8 cellular contexts compared by ENCODE assay signal in the genomic region with DNA sequence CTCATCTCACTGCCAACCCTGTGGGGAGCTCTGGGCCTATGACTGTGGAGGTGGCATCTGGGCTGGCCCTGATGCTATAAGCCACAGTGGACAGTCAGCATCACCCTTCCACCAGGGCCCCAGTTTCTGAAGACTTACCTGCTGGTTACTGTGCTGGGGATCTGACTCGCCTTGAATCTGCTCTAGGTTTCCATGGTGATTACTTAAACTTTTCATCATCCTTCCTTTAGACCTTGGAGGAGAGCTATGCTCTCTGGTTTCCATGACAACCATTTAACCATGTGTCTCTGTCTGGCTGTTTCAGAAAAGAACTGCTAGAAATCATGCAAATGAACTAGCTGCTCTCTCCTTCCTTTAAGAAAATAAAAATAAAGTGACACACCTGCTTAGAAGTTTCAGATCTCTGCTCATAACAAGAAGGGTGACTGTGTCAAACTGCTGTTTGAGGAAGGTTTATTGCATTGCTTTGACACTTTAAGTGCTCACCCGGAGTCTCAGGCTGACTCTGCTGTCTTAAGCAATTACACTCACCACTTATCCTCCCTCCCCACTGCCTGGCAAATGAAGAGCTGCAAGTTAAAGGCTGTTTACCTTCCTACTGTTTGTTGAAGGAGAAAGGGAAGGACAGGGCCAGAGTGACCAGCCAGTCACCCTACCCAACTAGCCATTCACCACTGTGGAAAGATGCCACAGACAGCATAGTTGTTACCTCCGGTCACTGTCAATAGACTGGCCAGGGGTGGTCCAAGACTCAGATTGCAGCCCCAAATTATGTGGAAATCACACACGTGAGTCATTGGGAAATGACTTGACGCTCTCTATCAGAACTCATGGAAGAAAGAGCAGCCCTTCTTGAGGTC.
DNase-seq lines count a peak whose midpoint lies in the region; ATAC-seq and TF ChIP-seq lines count a peak whose summit lies in the region.

No MANE protein-coding gene starts in this region.

- H3K9me3 Mint-ChIP-seq in HFFc6 (no peaks in the 10 kb centered on the region), endothelial cell (ENCODE audit: unreplicated experiment) (no peaks in the 10 kb centered on the region)

- intact Hi-C loops in psoas muscle (cut with DNase I): no loop called here

- H3K4me3 ChIP-seq in psoas muscle: no peak overlapping the region

- no peak overlapping the region for H3K27ac ChIP-seq in foreskin keratinocyte
- no peak overlapping the region for H3K27ac ChIP-seq in psoas muscle

- H3K27me3 Mint-ChIP-seq in HFFc6 (ENCODE audit: insufficient read depth) (peaks cover 3% of the 10 kb centered on the region), endothelial cell (ENCODE audit: unreplicated experiment) (no peaks in the 10 kb centered on the region)

- no peaks in the 10 kb centered on the region for H3K9me3 ChIP-seq in psoas muscle

- H3K4me1 ChIP-seq in foreskin keratinocyte (no peaks in the 10 kb centered on the region), psoas muscle (no peaks in the 10 kb centered on the region)

- H3K36me3 ChIP-seq in psoas muscle (ENCODE audit: insufficient read depth in 1 of 2, low read depth in 1 of 2): no peaks in the 10 kb centered on the region

- H3K27me3 ChIP-seq in foreskin keratinocyte (no peaks in the 10 kb centered on the region), psoas muscle (ENCODE audit: insufficient read depth in 3 of 3, low read length in 2 of 3) (peaks cover 0 to 4% (median 0%) of the 10 kb centered on the region in 3 donors)

- DNase-seq in NCI-H524 (lab: John Stamatoyannopoulos, UW) (peak; percentile 44 to 80), NCI-H524 treated with DMSO at 0.1 percent for 48 hours (lab: John Stamatoyannopoulos, UW) (no peak), HFFc6 (peak; percentile 61), NCI-H2227 treated with DMSO at 0.1 percent for 48 hours (lab: John Stamatoyannopoulos, UW) (peak; percentile 63), foreskin keratinocyte (peak in 1 of 2 donors; percentile 66), psoas muscle (no peak), C1 segment of cervical spinal cord (lab: John Stamatoyannopoulos, UW) (no peak), endothelial cell (ENCODE audit: low spot score) (no peak)

- TF ChIP-seq CTCF in HFFc6 (IDR thresholded peaks at IDR 0.05) (no peak), foreskin keratinocyte (conservative IDR thresholded peaks at IDR 0.05) (no peak), psoas muscle (IDR thresholded peaks at IDR 0.05) (no peak), endothelial cell (IDR thresholded peaks at IDR 0.05; ENCODE audit: unreplicated experiment) (no peak)

- no peak overlapping the region for H3K4me3 Mint-ChIP-seq in HFFc6
- H3K4me3 Mint-ChIP-seq in endothelial cell (ENCODE audit: unreplicated experiment): no peak overlapping the region

- 58 to 64% (median 59%) methylated on average over 5 of the region's 5 CpGs for WGBS in psoas muscle, 3 donors

- peak; percentile 87 for ATAC-seq in foreskin keratinocyte
- no peak for ATAC-seq in psoas muscle

- H3K4me1 Mint-ChIP-seq in HFFc6 (ENCODE audit: low read depth): peaks cover 13% of the 10 kb centered on the region; the same call in 1 of the 2 replicates
- H3K4me1 Mint-ChIP-seq in endothelial cell (ENCODE audit: unreplicated experiment): no peaks in the 10 kb centered on the region

- no peaks in the 10 kb centered on the region for H3K36me3 Mint-ChIP-seq in HFFc6 (ENCODE audit: low read depth)
- no peaks in the 10 kb centered on the region for H3K36me3 Mint-ChIP-seq in endothelial cell (ENCODE audit: low read depth, unreplicated experiment)

- H3K27ac Mint-ChIP-seq in HFFc6 (no peak overlapping the region; the same call in 1 of the 2 replicates), endothelial cell (ENCODE audit: unreplicated experiment) (no peak overlapping the region)

Comparison
In these comparisons a context has a peak if more than half of its experiments do, and no peak if none do; other contexts are left out.
1. DNase-seq: peak in NCI-H524 (2 of 2), HFFc6 (single experiment) and NCI-H2227 treated with DMSO at 0.1 percent for 48 hours (single experiment); none in NCI-H524 treated with DMSO at 0.1 percent for 48 hours (single experiment), psoas muscle (0 of 2), C1 segment of cervical spinal cord (0 of 14) and endothelial cell (single experiment).